8 cellular contexts compared by ENCODE assay signal in genomic region chr14:24430143-24430681, GRCh38. TPM values are rescaled to one million over a fixed set of nuclear protein-coding genes. Genes with fewer than 3 reads are reported as not detected.
DNase-seq lines count a peak whose midpoint lies in the region; ATAC-seq and TF ChIP-seq lines count a peak whose summit lies in the region.

No MANE protein-coding gene starts in this region.

- peak overlapping the region; percentile 93 for H3K27ac ChIP-seq in cardiac muscle cell

- no peaks in the 10 kb centered on the region for H3K27me3 ChIP-seq in cardiac muscle cell

- H3K36me3 ChIP-seq in cardiac muscle cell: peaks cover 18% of the 10 kb centered on the region

- peaks cover 41% of the 10 kb centered on the region for H3K4me1 Mint-ChIP-seq in activated naive CD8-positive, alpha-beta T cell treated with anti-CD3 and anti-CD28 coated beads, Interleukin-2, amount 10 ng/mL, durations not matched to agents 7 days and 5 days

- peak overlapping the region; percentile 66 for H3K4me3 ChIP-seq in cardiac muscle cell

- H3K9me3 Mint-ChIP-seq in activated naive CD8-positive, alpha-beta T cell treated with anti-CD3 and anti-CD28 coated beads, Interleukin-2, amount 10 ng/mL, durations not matched to agents 7 days and 5 days: no peaks in the 10 kb centered on the region

- DNase-seq in CD1c-positive myeloid dendritic cell (ENCODE audit: extremely low spot score) (peak; percentile 84), OCI-M1 (lab: John Stamatoyannopoulos, UW) (peak; percentile 83), cardiac muscle cell (ENCODE audit: low read depth in 1 of 2, low spot score in 1 of 2) (peak; percentile 85 to 91), pons (ENCODE audit: low spot score) (peak; percentile 30), NCI-H1436 (lab: John Stamatoyannopoulos, UW) (no peak)
- DNase-seq in activated naive CD8-positive, alpha-beta T cell treated with anti-CD3 and anti-CD28 coated beads, Interleukin-2, amount 10 ng/mL, durations not matched to agents 7 days and 5 days: no peak

- peaks cover 16% of the 10 kb centered on the region for H3K36me3 Mint-ChIP-seq in activated naive CD8-positive, alpha-beta T cell treated with anti-CD3 and anti-CD28 coated beads, Interleukin-2, amount 10 ng/mL, durations not matched to agents 7 days and 5 days

- ATAC-seq in GM18907 (IDR thresholded peaks at IDR 0.05; ENCODE audit: unreplicated experiment): peak; percentile 65
- ATAC-seq in HG03103 (IDR thresholded peaks at IDR 0.05; ENCODE audit: low read depth, unreplicated experiment): peak; percentile 34
- ATAC-seq in activated naive CD8-positive, alpha-beta T cell treated with anti-CD3 and anti-CD28 coated beads, Interleukin-2, amount 10 ng/mL, durations not matched to agents 7 days and 5 days (ENCODE audit: low read depth): peak; percentile 59

- H3K4me3 Mint-ChIP-seq in activated naive CD8-positive, alpha-beta T cell treated with anti-CD3 and anti-CD28 coated beads, Interleukin-2, amount 10 ng/mL, durations not matched to agents 7 days and 5 days: peak overlapping the region; percentile 95

- no peak for TF ChIP-seq CTCF in cardiac muscle cell (IDR thresholded peaks at IDR 0.05; ENCODE audit: low read depth, low read length)

- peaks cover 9% of the 10 kb centered on the region for H3K4me1 ChIP-seq in cardiac muscle cell (ENCODE audit: low read depth)

- peak overlapping the region; percentile 97 for H3K27ac Mint-ChIP-seq in activated naive CD8-positive, alpha-beta T cell treated with anti-CD3 and anti-CD28 coated beads, Interleukin-2, amount 10 ng/mL, durations not matched to agents 7 days and 5 days

- POLR2A ChIA-PET in activated naive CD8-positive, alpha-beta T cell treated with anti-CD3 and anti-CD28 coated beads, Interleukin-2, amount 10 ng/mL, durations not matched to agents 7 days and 5 days (lab: Charles Lee): interaction anchor here (0.5 to 5.3 kb wide), 40 partner anchors 11 to 336 kb away, joined by 3 to 135 read pairs (median 5); partner anchors contain the start of genes ADCY4, CHMP4A, CIDEB and DCAF11

- no peaks in the 10 kb centered on the region for H3K9me3 ChIP-seq in cardiac muscle cell (ENCODE audit: low read depth)

- no peaks in the 10 kb centered on the region for H3K27me3 Mint-ChIP-seq in activated naive CD8-positive, alpha-beta T cell treated with anti-CD3 and anti-CD28 coated beads, Interleukin-2, amount 10 ng/mL, durations not matched to agents 7 days and 5 days

RNA-seq across cellular contexts. Expression of gene KHNYN, which starts 0.5 kb away (rescaled TPM):
- 100 to 1,000 TPM; 104 to 105 TPM for total RNA-seq in activated naive CD8-positive, alpha-beta T cell treated with anti-CD3 and anti-CD28 coated beads, Interleukin-2, amount 10 ng/mL, durations not matched to agents 7 days and 5 days
- 62.2 and 90.7 TPM in 2 replicates for total RNA-seq in cardiac muscle cell
- polyA plus RNA-seq in cardiac muscle cell: 34.7 and 35.7 TPM in 2 replicates

RNA-seq across cellular contexts. Expression of gene CBLN3, which starts 0.7 kb away (rescaled TPM):
- 1 to 10 TPM; 3.2 to 3.8 TPM for total RNA-seq in activated naive CD8-positive, alpha-beta T cell treated with anti-CD3 and anti-CD28 coated beads, Interleukin-2, amount 10 ng/mL, durations not matched to agents 7 days and 5 days
- 2.3 and 3.3 TPM in 2 replicates for total RNA-seq in cardiac muscle cell
- polyA plus RNA-seq in cardiac muscle cell: 3.1 and 5.3 TPM in 2 replicates

RNA-seq across cellular contexts. Expression of gene SDR39U1, which starts 12.4 kb away (rescaled TPM):
- 10 to 100 TPM; 75.7 to 79.5 TPM for total RNA-seq in activated naive CD8-positive, alpha-beta T cell treated with anti-CD3 and anti-CD28 coated beads, Interleukin-2, amount 10 ng/mL, durations not matched to agents 7 days and 5 days
- total RNA-seq in cardiac muscle cell: 60.4 and 63.9 TPM in 2 replicates
- polyA plus RNA-seq in cardiac muscle cell: 163 TPM in 2 replicates

RNA-seq across cellular contexts. Expression of gene NYNRIN, which starts 31.4 kb away (rescaled TPM):
- under 1 TPM; 0.34 to 0.42 TPM for total RNA-seq in activated naive CD8-positive, alpha-beta T cell treated with anti-CD3 and anti-CD28 coated beads, Interleukin-2, amount 10 ng/mL, durations not matched to agents 7 days and 5 days
- 37.2 and 56.2 TPM in 2 replicates for total RNA-seq in cardiac muscle cell
- 21.3 and 30.7 TPM in 2 replicates for polyA plus RNA-seq in cardiac muscle cell

Comparison
In these comparisons a context has a peak if more than half of its experiments do, and no peak if none do; other contexts are left out.
1. DNase-seq: peak in CD1c-positive myeloid dendritic cell (single experiment), OCI-M1 (single experiment), cardiac muscle cell (2 of 2) and pons (single experiment); none in activated naive CD8-positive, alpha-beta T cell treated with anti-CD3 and anti-CD28 coated beads, Interleukin-2, amount 10 ng/mL, durations not matched to agents 7 days and 5 days (single experiment) and NCI-H1436 (single experiment).
2. Peak in every context shown above with its lines, with median percentiles within 50 percentile points of each other: ATAC-seq.